23 cellular contexts compared by ENCODE assay signal in the genomic region with DNA sequence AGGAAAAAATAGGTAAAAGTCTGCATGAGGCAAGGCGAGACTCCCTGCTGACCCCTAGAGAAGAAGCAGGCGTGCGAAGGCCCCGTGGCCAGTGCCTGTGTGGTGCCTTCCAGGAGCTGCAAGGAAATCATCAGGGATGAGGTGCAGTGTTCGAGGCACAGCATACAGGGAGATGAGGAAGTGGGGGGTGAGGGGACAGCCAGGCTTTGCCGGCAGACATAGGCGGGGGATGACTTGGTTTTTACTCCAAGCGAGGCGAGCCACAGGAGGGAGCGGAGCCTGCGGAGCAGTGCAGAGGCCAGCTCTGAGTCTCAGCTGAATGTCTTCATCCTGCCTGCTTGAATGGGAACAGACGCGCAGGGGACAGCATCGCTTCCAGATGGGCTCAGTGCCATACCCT. TPM values are rescaled to one million over a fixed set of nuclear protein-coding genes. Genes with fewer than 3 reads are reported as not detected.
"Had no signal": no experiment of that assay in that cellular context is flagged by ENCODE, and none has a peak within 500 bp of the region (broad histone marks: within the 10 kb centered on the region; RNA-seq: fewer than 3 reads in every experiment).

No MANE protein-coding gene starts in this region.

- DNase-seq: KBM-7, MV-4-11, NCI-H1048, NCI-H1105, NCI-H1417, NCI-H1436 treated with DMSO at 0.1 percent for 48 hours, NCI-H1694, NCI-H187 treated with DMSO at 0.1 percent for 48 hours, NCI-H2029 treated with DMSO at 0.1 percent for 48 hours, NCI-H2227 treated with DMSO at 0.1 percent for 48 hours, NCI-H446, NCI-H510A, NCI-H524 treated with DMSO at 0.1 percent for 48 hours, NCI-H69, NCI-H774, Right ventricle myocardium superior, RPMI8226, SIG-M5 had no signal

- H3K27ac ChIP-seq: SJSA1, SK-N-MC had no signal

- H3K4me3 ChIP-seq: SJSA1, SK-N-MC had no signal

- H3K4me1 ChIP-seq: SJSA1 had no signal

- H3K27me3 ChIP-seq: SJSA1 had no signal

- H3K36me3 ChIP-seq: SJSA1 had no signal

RNA-seq across cellular contexts. Expression of a gene that starts 49.6 kb away (rescaled TPM):
- total RNA-seq: HT-29, LHCN-M2, MCF 10A, Right ventricle myocardium superior, SJSA1 had no signal
